Comparison of ENCODE assay signal across 8 cellular contexts in genomic region chrX:3712080-3712869, GRCh38. TPM values are rescaled to one million over a fixed set of nuclear protein-coding genes. Genes with fewer than 3 reads are reported as not detected.
DNase-seq lines count a peak whose midpoint lies in the region; ATAC-seq, FAIRE-seq and TF ChIP-seq lines count a peak whose summit lies in the region.

No MANE protein-coding gene starts in this region.

- H3K27me3 ChIP-seq in parathyroid adenoma (ENCODE audit: control insufficient read depth, insufficient read depth, low read length) = no peaks in the 10 kb centered on the region

- peak overlapping the region; percentile 27 for H3K4me3 ChIP-seq in parathyroid adenoma (ENCODE audit: low read depth, low read length)

- no peaks in the 10 kb centered on the region for H3K79me2 ChIP-seq in parathyroid adenoma

- no peaks in the 10 kb centered on the region for H3K4me1 ChIP-seq in parathyroid adenoma

- CTCF ChIA-PET in activated CD4-positive, alpha-beta memory T cell treated with anti-CD3 and anti-CD28 coated beads, Interleukin-2, amount 10 ng/mL, durations not matched to agents 7 days and 5 days (lab: Charles Lee) = no interaction called here

- no peak for TF ChIP-seq CTCF in parathyroid adenoma (IDR thresholded peaks at IDR 0.05)

- POLR2A ChIA-PET in activated CD4-positive, alpha-beta memory T cell treated with anti-CD3 and anti-CD28 coated beads, Interleukin-2, amount 10 ng/mL, durations not matched to agents 7 days and 5 days (lab: Charles Lee) = interaction anchor here (0.9 to 2.1 kb wide), 7 partner anchors 11 to 103 kb away, joined by 3 to 15 read pairs (median 4); no protein-coding TSS in a partner anchor

- peak overlapping the region; percentile 99 for H3K4me3 Mint-ChIP-seq in activated CD4-positive, alpha-beta memory T cell treated with anti-CD3 and anti-CD28 coated beads, Interleukin-2, amount 10 ng/mL, durations not matched to agents 7 days and 5 days

- no peaks in the 10 kb centered on the region for H3K9me3 ChIP-seq in parathyroid adenoma (ENCODE audit: control insufficient read depth, low read length)

- no peaks in the 10 kb centered on the region for H3K36me3 ChIP-seq in parathyroid adenoma (ENCODE audit: control insufficient read depth, insufficient read depth, low read length)

- H3K9me3 Mint-ChIP-seq in activated CD4-positive, alpha-beta memory T cell treated with anti-CD3 and anti-CD28 coated beads, Interleukin-2, amount 10 ng/mL, durations not matched to agents 7 days and 5 days = no peaks in the 10 kb centered on the region

- peaks cover 35% of the 10 kb centered on the region for H3K36me3 Mint-ChIP-seq in activated CD4-positive, alpha-beta memory T cell treated with anti-CD3 and anti-CD28 coated beads, Interleukin-2, amount 10 ng/mL, durations not matched to agents 7 days and 5 days (ENCODE audit: low read depth)

- peak overlapping the region; percentile 68 for H3K4me2 ChIP-seq in parathyroid adenoma (ENCODE audit: low read length)

- FAIRE-seq in urothelium cell line (lab: Jason Lieb, UNC) = no peak

- intact Hi-C loops in Right ventricle myocardium inferior (cut with DNase I) (loop anchor here (5.0 kb wide), 1 partner anchor 60 kb away; no protein-coding TSS in a partner anchor), cardiac septum (cut with DNase I) (no loop called here)

- peak overlapping the region; percentile 77 for H2AFZ ChIP-seq in parathyroid adenoma

- peaks cover 34% of the 10 kb centered on the region for H3K4me1 Mint-ChIP-seq in activated CD4-positive, alpha-beta memory T cell treated with anti-CD3 and anti-CD28 coated beads, Interleukin-2, amount 10 ng/mL, durations not matched to agents 7 days and 5 days

- no peaks in the 10 kb centered on the region for H3K27me3 Mint-ChIP-seq in activated CD4-positive, alpha-beta memory T cell treated with anti-CD3 and anti-CD28 coated beads, Interleukin-2, amount 10 ng/mL, durations not matched to agents 7 days and 5 days

- ATAC-seq in Right ventricle myocardium inferior (peak; percentile 32), HG03175 (IDR thresholded peaks at IDR 0.05; ENCODE audit: unreplicated experiment) (peak; percentile 10)

- DNase-seq in Right ventricle myocardium inferior (ENCODE audit: missing footprints) (no peak), cardiac septum (ENCODE audit: low spot score) (no peak), fibroblast of peridontal ligament (ENCODE audit: extremely low read depth) (peak; percentile 34), NCI-H774 (lab: John Stamatoyannopoulos, UW) (no peak), urothelium cell line (ENCODE audit: low spot score) (no peak)
- DNase-seq in activated CD4-positive, alpha-beta memory T cell treated with anti-CD3 and anti-CD28 coated beads, Interleukin-2, amount 10 ng/mL, durations not matched to agents 7 days and 5 days = peak; percentile 18

- peak overlapping the region; percentile 91 for H3K27ac Mint-ChIP-seq in activated CD4-positive, alpha-beta memory T cell treated with anti-CD3 and anti-CD28 coated beads, Interleukin-2, amount 10 ng/mL, durations not matched to agents 7 days and 5 days

- no peak overlapping the region for H3K9ac ChIP-seq in parathyroid adenoma

- peak overlapping the region; percentile 19 for H3K27ac ChIP-seq in parathyroid adenoma

RNA-seq across cellular contexts. Expression of gene PRKX, which starts 1.2 kb away (rescaled TPM):
- total RNA-seq in Right ventricle myocardium inferior = 3.8 TPM
- 3.8 TPM for total RNA-seq in cardiac septum
- total RNA-seq in activated CD4-positive, alpha-beta memory T cell treated with anti-CD3 and anti-CD28 coated beads, Interleukin-2, amount 10 ng/mL, durations not matched to agents 7 days and 5 days = 100 to 1,000 TPM; 141 to 145 TPM

Comparison
In these comparisons a context has a peak if more than half of its experiments do, and no peak if none do; other contexts are left out.
1. DNase-seq: peak in activated CD4-positive, alpha-beta memory T cell treated with anti-CD3 and anti-CD28 coated beads, Interleukin-2, amount 10 ng/mL, durations not matched to agents 7 days and 5 days (single experiment) and fibroblast of peridontal ligament (single experiment); none in Right ventricle myocardium inferior (single experiment), cardiac septum (single experiment), NCI-H774 (single experiment) and urothelium cell line (single experiment).
2. RNA of gene PRKX, which starts 1.2 kb away (total RNA-seq): 141 to 145 TPM in activated CD4-positive, alpha-beta memory T cell treated with anti-CD3 and anti-CD28 coated beads, Interleukin-2, amount 10 ng/mL, durations not matched to agents 7 days and 5 days; 3.8 TPM in cardiac septum (single experiment) and 3.8 TPM in Right ventricle myocardium inferior (single experiment); every median in the first group is over 10 times any median in the second.